In the genomic region with DNA sequence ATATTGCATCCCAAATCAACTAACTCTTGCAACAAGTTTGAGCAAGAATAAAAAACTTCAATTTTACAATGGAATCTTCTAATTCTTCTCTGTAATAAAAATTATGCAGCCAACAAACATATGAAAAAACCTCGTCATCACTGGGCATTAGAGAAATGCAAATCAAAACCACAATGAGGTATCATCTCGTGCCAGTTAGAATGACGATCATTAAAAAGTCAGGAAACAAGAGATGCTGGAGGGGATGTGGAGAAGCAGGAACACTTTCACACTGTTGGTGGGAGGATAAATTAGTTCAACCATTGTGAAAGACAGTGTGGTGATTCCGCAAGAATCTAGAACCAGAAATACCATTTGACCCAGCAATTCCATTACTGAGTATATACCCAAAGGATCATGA, we compare ENCODE assay signal across 21 cellular contexts.
"Had no signal": no experiment of that assay in that cellular context is flagged by ENCODE, and none has a peak within 500 bp of the region (broad histone marks: within the 10 kb centered on the region; RNA-seq: fewer than 3 reads in every experiment).

No MANE protein-coding gene starts in this region.

- H3K4me3 Mint-ChIP-seq: activated CD4-positive, alpha-beta T cell treated with anti-CD3 and anti-CD28 coated beads, Interleukin-2, amount 10 ng/mL, durations not matched to agents 7 days and 5 days; activated naive CD8-positive, alpha-beta T cell treated with anti-CD3 and anti-CD28 coated beads for 36 hours; activated T-helper 1 cell treated with anti-CD3 and anti-CD28 coated beads, Interleukin-12 subunit alpha, Interleukin-12 subunit beta, Interleukin-2, Interleukin-4 antibody, amounts not matched to agents 30 ng/mL and 10 ng/mL and 1 ng/mL, durations not matched to agents 14 hours and 24 hours and 36 hours; brain; central memory CD8-positive, alpha-beta T cell had no signal

- H3K27me3 Mint-ChIP-seq: activated CD4-positive, alpha-beta T cell treated with anti-CD3 and anti-CD28 coated beads, Interleukin-2, amount 10 ng/mL, durations not matched to agents 7 days and 5 days; activated naive CD8-positive, alpha-beta T cell treated with anti-CD3 and anti-CD28 coated beads for 36 hours; brain; central memory CD8-positive, alpha-beta T cell had no signal

- H3K4me1 Mint-ChIP-seq: activated CD4-positive, alpha-beta T cell treated with anti-CD3 and anti-CD28 coated beads, Interleukin-2, amount 10 ng/mL, durations not matched to agents 7 days and 5 days; activated naive CD8-positive, alpha-beta T cell treated with anti-CD3 and anti-CD28 coated beads for 36 hours; central memory CD8-positive, alpha-beta T cell; naive B cell had no signal

- DNase-seq: activated CD4-positive, alpha-beta T cell treated with anti-CD3 and anti-CD28 coated beads, Interleukin-2, amount 10 ng/mL, durations not matched to agents 7 days and 5 days; activated CD4-positive, CD25-positive, alpha-beta regulatory T cell; activated CD8-positive, alpha-beta memory T cell treated with anti-CD3 and anti-CD28 coated beads for 24 hours; activated naive CD8-positive, alpha-beta T cell treated with anti-CD3 and anti-CD28 coated beads for 36 hours; esophagus squamous epithelium; gastrocnemius medialis; heart right ventricle; left colon; naive B cell; pancreas; stimulated activated CD4-positive, alpha-beta T cell treated with anti-CD3 and anti-CD28 coated beads, Interleukin-12 subunit alpha, Interleukin-12 subunit beta, amount 100 ng/mL, for 4 hours; stimulated activated CD4-positive, alpha-beta T cell treated with anti-CD3 and anti-CD28 coated beads, Interleukin-2, amount 100 ng/mL, for 24 hours; stomach; T-helper 2 cell; upper lobe of right lung had no signal

- H3K27ac Mint-ChIP-seq: activated CD4-positive, alpha-beta T cell treated with anti-CD3 and anti-CD28 coated beads, Interleukin-2, amount 10 ng/mL, durations not matched to agents 7 days and 5 days; activated naive CD8-positive, alpha-beta T cell treated with anti-CD3 and anti-CD28 coated beads for 36 hours; activated T-helper 1 cell treated with anti-CD3 and anti-CD28 coated beads, Interleukin-12 subunit alpha, Interleukin-12 subunit beta, Interleukin-2, Interleukin-4 antibody, amounts not matched to agents 30 ng/mL and 10 ng/mL and 1 ng/mL, durations not matched to agents 14 hours and 24 hours and 36 hours; brain; naive B cell had no signal

- H3K4me3 ChIP-seq: coronary artery, esophagus squamous epithelium, gastrocnemius medialis, heart right ventricle, lung, pancreas, stomach, thoracic aorta, upper lobe of right lung had no signal

- ATAC-seq: gastrocnemius medialis, heart right ventricle, left colon, pancreas had no signal

- H3K36me3 Mint-ChIP-seq: activated naive CD8-positive, alpha-beta T cell treated with anti-CD3 and anti-CD28 coated beads for 36 hours; brain; naive B cell had no signal
